Comparison of ENCODE assay signal across 22 cellular contexts in genomic region chr2:106280653-106281202, GRCh38.
A peak's percentile ranks its signal among the peaks of the same experiment; 100 is the strongest.
DNase-seq lines count a peak whose midpoint lies in the region; ATAC-seq and TF ChIP-seq lines count a peak whose summit lies in the region.
"Had no signal": no experiment of that assay in that cellular context is flagged by ENCODE, and none has a peak within 500 bp of the region (broad histone marks: within the 10 kb centered on the region; RNA-seq: fewer than 3 reads in every experiment).

No MANE protein-coding gene starts in this region.

- no peaks in the 10 kb centered on the region for H3K4me1 Mint-ChIP-seq in endodermal cell
- H3K4me1 Mint-ChIP-seq: CD4-positive, alpha-beta memory T cell had no signal

- no peak overlapping the region for H4K91ac ChIP-seq in neuronal stem cell (ENCODE audit: low read depth, low read length, poor library complexity)

- 82 to 83% methylated on average over 6 of the region's 7 CpGs for WGBS in endodermal cell (ENCODE audit: insufficient coverage in 1 of 2, insufficient read length in 1 of 2), 2 experiments
- no CpG with 5 or more reads among the region's 7 CpGs for WGBS in neuronal stem cell (ENCODE audit: extremely low coverage in 2 of 2, insufficient read length in 2 of 2, insufficient replicate concordance in 1 of 2), 2 donors

- H2BK120ac ChIP-seq in neuronal stem cell (ENCODE audit: low read depth, low read length) = no peak overlapping the region

- H2AK5ac ChIP-seq in neuronal stem cell (ENCODE audit: low read depth, low read length) = no peak overlapping the region

- H3K79me1 ChIP-seq in neuronal stem cell (ENCODE audit: low read depth, low read length) = no peaks in the 10 kb centered on the region

- no peak overlapping the region for H2BK5ac ChIP-seq in neuronal stem cell (ENCODE audit: low read length)

- no peak overlapping the region for H2BK12ac ChIP-seq in neuronal stem cell (ENCODE audit: low read length)

- H3K27me3 ChIP-seq in endodermal cell (ENCODE audit: control insufficient read depth, insufficient read depth, low read length, poor library complexity, severe bottlenecking) (no peaks in the 10 kb centered on the region), neuronal stem cell (ENCODE audit: control insufficient read depth in 3 of 3, insufficient read depth in 3 of 3, low read depth in 1 of 3, low read length in 3 of 3) (no peaks in the 10 kb centered on the region)
- H3K27me3 ChIP-seq: SJSA1 had no signal

- no peak for TF ChIP-seq CTCF in endodermal cell (conservative IDR thresholded peaks at IDR 0.05)

- no peaks in the 10 kb centered on the region for H3K27me3 Mint-ChIP-seq in endodermal cell (ENCODE audit: insufficient read depth)

- H3K36me3 ChIP-seq in endodermal cell (ENCODE audit: control insufficient read depth, insufficient read depth, low read length) (no peaks in the 10 kb centered on the region), neuronal stem cell (replicated peaks in 1 of 2; ENCODE audit: control insufficient read depth in 2 of 2, insufficient read depth in 2 of 2, low read length in 2 of 2) (no peaks in the 10 kb centered on the region)
- H3K36me3 ChIP-seq: HAP-1, SJSA1 had no signal

- no peaks in the 10 kb centered on the region for H3K4me1 ChIP-seq in endodermal cell (ENCODE audit: control insufficient read depth, insufficient read depth, low read length)
- peaks cover 2 to 52% of the 10 kb centered on the region in 2 donors for H3K4me1 ChIP-seq in neuronal stem cell (ENCODE audit: control insufficient read depth in 2 of 2, insufficient read depth in 1 of 2, low read depth in 1 of 2, low read length in 2 of 2)
- H3K4me1 ChIP-seq: Caco-2, HAP-1, SJSA1 had no signal

- no peaks in the 10 kb centered on the region for H3K9me3 Mint-ChIP-seq in endodermal cell
- H3K9me3 Mint-ChIP-seq: CD4-positive, alpha-beta memory T cell had no signal

- H3K27ac ChIP-seq in endodermal cell (ENCODE audit: low read depth, low read length) = peak overlapping the region; percentile 85
- H3K27ac ChIP-seq in neuronal stem cell (replicated peaks; ENCODE audit: low read length) = no peak overlapping the region
- H3K27ac ChIP-seq: HL-60, SJSA1 had no signal

- H3K23ac ChIP-seq in neuronal stem cell (ENCODE audit: low read depth, low read length, poor library complexity) = no peak overlapping the region

- H3K4ac ChIP-seq in neuronal stem cell (ENCODE audit: low read length) = no peak overlapping the region

- no peak overlapping the region for H3K4me3 Mint-ChIP-seq in endodermal cell
- H3K4me3 Mint-ChIP-seq: CD4-positive, alpha-beta memory T cell had no signal

- no peaks in the 10 kb centered on the region for H3K36me3 Mint-ChIP-seq in endodermal cell (ENCODE audit: low read depth)
- H3K36me3 Mint-ChIP-seq: CD4-positive, alpha-beta memory T cell had no signal

- H3K9me3 ChIP-seq in endodermal cell (ENCODE audit: control insufficient read depth, low read length) (no peaks in the 10 kb centered on the region), neuronal stem cell (replicated peaks in 1 of 2; ENCODE audit: control insufficient read depth in 2 of 2, insufficient read depth in 1 of 2, low read depth in 1 of 2, low read length in 2 of 2) (no peaks in the 10 kb centered on the region)
- H3K9me3 ChIP-seq: Caco-2, HAP-1, SJSA1 had no signal

- H3K4me2 ChIP-seq in neuronal stem cell (ENCODE audit: insufficient read depth, low read length, poor library complexity, severe bottlenecking) = no peak overlapping the region

- DNase-seq in Ammon's horn (ENCODE audit: low spot score) (peak; percentile 37), endodermal cell (no peak), medulla oblongata (ENCODE audit: extremely low spot score) (peak; percentile 22), neuronal stem cell (ENCODE audit: low spot score) (no peak), AG20443 (ENCODE audit: low spot score) (no peak), NCI-H345 (lab: John Stamatoyannopoulos, UW) (no peak), NCI-H2029 (lab: John Stamatoyannopoulos, UW) (no peak)
- DNase-seq: Caco-2; CD4-positive, alpha-beta memory T cell; DMS 273 treated with DMSO at 0.1 percent for 48 hours; DMS79 treated with DMSO at 0.1 percent for 48 hours; KG1; NCI-H1092 treated with DMSO at 0.1 percent for 48 hours; NCI-H1436 treated with DMSO at 0.1 percent for 48 hours; NCI-H1930; NCI-H2171; NCI-H524 treated with DMSO at 0.1 percent for 48 hours; OCI-M1 had no signal

- H2BK15ac ChIP-seq in neuronal stem cell (ENCODE audit: low read length) = no peak overlapping the region

- no peak for ATAC-seq in GM21526 (IDR thresholded peaks at IDR 0.05; ENCODE audit: low FRiP score, unreplicated experiment)

- peak overlapping the region; percentile 82 for H3K14ac ChIP-seq in neuronal stem cell (ENCODE audit: low read length)

- H3K4me3 ChIP-seq in endodermal cell (ENCODE audit: low read length) (no peak overlapping the region), neuronal stem cell (ENCODE audit: low read length in 2 of 2) (no peak overlapping the region)
- H3K4me3 ChIP-seq: HAP-1, SJSA1 had no signal

- no peak overlapping the region for H3K9ac ChIP-seq in endodermal cell (ENCODE audit: extremely low read depth, low read length, poor library complexity, severe bottlenecking)
- H3K9ac ChIP-seq in neuronal stem cell (ENCODE audit: low read depth, low read length, poor library complexity) = no peak overlapping the region

- H3K27ac Mint-ChIP-seq in endodermal cell = no peak overlapping the region
- H3K27ac Mint-ChIP-seq: CD4-positive, alpha-beta memory T cell had no signal

- H3K18ac ChIP-seq in neuronal stem cell (ENCODE audit: low read length) = no peak overlapping the region

- H4K8ac ChIP-seq in neuronal stem cell (ENCODE audit: low read depth, low read length) = no peak overlapping the region

- no peak overlapping the region for H2AFZ ChIP-seq in neuronal stem cell (ENCODE audit: low read length)

Comparison
In these comparisons a context has a peak if more than half of its experiments do, and no peak if none do; other contexts are left out.
1. DNase-seq: peak in Ammon's horn (single experiment) and medulla oblongata (single experiment); none in endodermal cell (single experiment), neuronal stem cell (single experiment), AG20443 (single experiment), NCI-H345 (single experiment) and NCI-H2029 (single experiment).